In genomic region chr5:174273325-174273724, GRCh38 we compare ENCODE assay signal across 14 cellular contexts.
DNase-seq lines count a peak whose midpoint lies in the region; ATAC-seq, FAIRE-seq and TF ChIP-seq lines count a peak whose summit lies in the region.
"Had no signal": no experiment of that assay in that cellular context is flagged by ENCODE, and none has a peak within 500 bp of the region (broad histone marks: within the 10 kb centered on the region; RNA-seq: fewer than 3 reads in every experiment).

No MANE protein-coding gene starts in this region.

- peak; percentile 89 for ATAC-seq in GM19328 (IDR thresholded peaks at IDR 0.05; ENCODE audit: unreplicated experiment)
- ATAC-seq in HG02623 (IDR thresholded peaks at IDR 0.05; ENCODE audit: unreplicated experiment), result peak; percentile 89
- peak; percentile 90 for ATAC-seq in HG03342 (IDR thresholded peaks at IDR 0.05; ENCODE audit: unreplicated experiment)
- no peak for ATAC-seq in CD4-positive, alpha-beta T cell (ENCODE audit: poor library complexity)
- ATAC-seq: A549 had no signal

- H3K9me3 ChIP-seq in CD4-positive, alpha-beta T cell (ENCODE audit: control insufficient read depth, low read length), result peaks cover 6% of the 10 kb centered on the region

- no peaks in the 10 kb centered on the region for H3K27me3 Mint-ChIP-seq in CD4-positive, alpha-beta T cell
- H3K27me3 Mint-ChIP-seq in osteocyte (ENCODE audit: unreplicated experiment), result peaks cover 7% of the 10 kb centered on the region

- H3K9me3 Mint-ChIP-seq in CD4-positive, alpha-beta T cell, result peaks cover 4% of the 10 kb centered on the region
- H3K9me3 Mint-ChIP-seq in osteocyte (ENCODE audit: unreplicated experiment), result peaks cover 13% of the 10 kb centered on the region

- no peaks in the 10 kb centered on the region for H3K27me3 ChIP-seq in CD4-positive, alpha-beta T cell (ENCODE audit: control insufficient read depth, insufficient read depth, low read length)

- FAIRE-seq in frontal cortex (lab: Jason Lieb, UNC), result no peak
- FAIRE-seq: A549 had no signal

- POLR2A ChIA-PET in CD4-positive, alpha-beta T cell (lab: Charles Lee), result no interaction called here

- H3K27ac Mint-ChIP-seq in CD4-positive, alpha-beta T cell, result no peak overlapping the region
- no peak overlapping the region for H3K27ac Mint-ChIP-seq in osteocyte (ENCODE audit: unreplicated experiment)

- no peaks in the 10 kb centered on the region for H3K36me3 Mint-ChIP-seq in CD4-positive, alpha-beta T cell (ENCODE audit: low read depth)
- H3K36me3 Mint-ChIP-seq in osteocyte (ENCODE audit: unreplicated experiment), result no peaks in the 10 kb centered on the region

- CTCF ChIA-PET in CD4-positive, alpha-beta T cell (lab: Charles Lee), result no interaction called here

- no peak overlapping the region for H3K27ac ChIP-seq in CD4-positive, alpha-beta T cell (ENCODE audit: low read depth, low read length)
- H3K27ac ChIP-seq: A549 had no signal

- TF ChIP-seq CTCF in GM10266 (IDR thresholded peaks at IDR 0.05; ENCODE audit: control insufficient read depth, insufficient read depth, low read depth, missing control alignments) (no peak), osteocyte (IDR thresholded peaks at IDR 0.05) (no peak)
- no peak for TF ChIP-seq CTCF in CD4-positive, alpha-beta T cell (IDR thresholded peaks at IDR 0.05)

- H3K4me3 Mint-ChIP-seq in CD4-positive, alpha-beta T cell, result no peak overlapping the region
- no peak overlapping the region for H3K4me3 Mint-ChIP-seq in osteocyte (ENCODE audit: unreplicated experiment)

- DNase-seq in GM10266 (ENCODE audit: extremely low spot score), result peak; percentile 42
- DNase-seq in pons (ENCODE audit: low spot score), result no peak
- no peak for DNase-seq in frontal cortex (ENCODE audit: low spot score in 2 of 2)
- DNase-seq in CD4-positive, alpha-beta T cell, result no peak
- DNase-seq in osteocyte (ENCODE audit: extremely low spot score, unreplicated experiment), result no peak
- DNase-seq: activated T-cell treated with anti-CD3 and anti-CD28 coated beads, Interleukin-2, amount 50 U/mL, for 1 hour; DMS79; GOT3; KG1; NCI-H2227 treated with DMSO at 0.1 percent for 48 hours had no signal

- no peaks in the 10 kb centered on the region for H3K4me1 Mint-ChIP-seq in CD4-positive, alpha-beta T cell (ENCODE audit: low read depth)
- H3K4me1 Mint-ChIP-seq in osteocyte (ENCODE audit: unreplicated experiment), result no peaks in the 10 kb centered on the region

- intact Hi-C loops in CD4-positive, alpha-beta T cell (cut with DNase I, micrococcal nuclease), result loop anchor here in 1 of 2 experiments (10.0 kb wide), 1 partner anchor 1269 kb away; no protein-coding TSS in a partner anchor
